1 cellular context compared by ENCODE assay signal in the genomic region with DNA sequence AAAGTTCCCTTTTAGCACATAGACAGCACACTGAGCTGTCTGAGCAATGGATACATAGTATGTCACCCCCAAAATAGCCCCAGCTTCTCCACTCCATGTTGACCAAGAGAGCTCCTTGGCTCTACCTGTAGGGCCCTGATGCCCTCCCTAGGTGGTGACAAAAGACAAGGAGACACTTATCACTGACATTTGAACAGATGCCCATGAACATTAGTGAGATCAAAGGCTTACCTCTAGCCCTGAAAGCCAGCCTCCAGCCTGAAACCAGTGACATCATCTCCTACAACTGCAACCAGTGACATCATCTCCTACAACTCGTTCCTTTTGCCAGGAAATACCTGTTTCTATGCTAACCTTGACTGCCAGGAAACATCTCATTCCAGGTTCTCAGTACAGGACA.
TF ChIP-seq lines count a peak whose summit lies in the region.

No MANE protein-coding gene starts in this region.

TF ChIP-seq in HEK293, 187 proteins besides CTCF, POLR2A, EP300 and RAD21 (continued from another document):
- TF ChIP-seq ZBTB44 (tag by site-specific recombination; IDR thresholded peaks at IDR 0.05) (no peak), ZNF133 (tag by site-specific recombination; IDR thresholded peaks at IDR 0.05) (no peak), ZNF426 (tag by site-specific recombination; IDR thresholded peaks at IDR 0.05) (no peak), ZBTB21 (tag by site-specific recombination; IDR thresholded peaks at IDR 0.05) (peak; percentile 95), ZNF398 (tag by site-specific recombination; IDR thresholded peaks at IDR 0.05) (no peak), ZNF394 (tag by site-specific recombination; IDR thresholded peaks at IDR 0.05; ENCODE audit: borderline replicate concordance) (peak; percentile 60; the same call in 1 of the 2 replicates), SP3 (tag by site-specific recombination; IDR thresholded peaks at IDR 0.05) (peak; percentile 23; the same call in 1 of the 2 replicates), TCF7L2 (IDR thresholded peaks at IDR 0.05; ENCODE audit: borderline replicate concordance, low read depth, low read length) (0 out of 2 replicates have a peak, but pooled peaks have one; percentile 31), ZNF701 (tag by site-specific recombination; IDR thresholded peaks at IDR 0.05) (no peak), ZNF48 (tag by site-specific recombination; IDR thresholded peaks at IDR 0.05) (no peak), ZFP41 (tag by site-specific recombination; IDR thresholded peaks at IDR 0.05; ENCODE audit: borderline replicate concordance) (no peak)
